9 cellular contexts compared by ENCODE assay signal in genomic region chr22:36362819-36363377, GRCh38. TPM values are rescaled to one million over a fixed set of nuclear protein-coding genes. Genes with fewer than 3 reads are reported as not detected.
DNase-seq lines count a peak whose midpoint lies in the region; ATAC-seq, FAIRE-seq and TF ChIP-seq lines count a peak whose summit lies in the region.
"Had no signal": no experiment of that assay in that cellular context is flagged by ENCODE, and none has a peak within 500 bp of the region (broad histone marks: within the 10 kb centered on the region; RNA-seq: fewer than 3 reads in every experiment).

No MANE protein-coding gene starts in this region.

- CTCF ChIA-PET in K562 (lab: Yijun Ruan, JAX; ENCODE audit: low intra/inter-chr PET ratio) = no interaction called here

- TF ChIP-seq RAD21 in K562 (CRISPR knock-in tag; conservative IDR thresholded peaks at IDR 0.05 in 1 of 2, IDR thresholded peaks at IDR 0.05 in 1 of 2) = no peak

- H3K27ac ChIP-seq in right atrium auricular region = peak overlapping the region; percentile 85 to 87
- no peak overlapping the region for H3K27ac ChIP-seq in K562 (ENCODE audit: extremely low read depth, low read depth, low read length)
- peak overlapping the region; percentile 72 for H3K27ac ChIP-seq in muscle layer of colon (ENCODE audit: low read depth, low read length)
- peak overlapping the region; percentile 3 to 94 for H3K27ac ChIP-seq in aorta (ENCODE audit: low read depth in 1 of 2, low read length in 2 of 2)
- no peak overlapping the region for H3K27ac ChIP-seq in MM.1S (ENCODE audit: low read length)

- WGBS in K562 (ENCODE audit: insufficient coverage, low coverage, missing lambda C conversion rate) = 90% methylated on average over 3 of the region's 3 CpGs
- WGBS in aorta, 2 donors = 37 to 42% methylated on average over 3 of the region's 3 CpGs

- DNase-seq in right atrium auricular region (ENCODE audit: low spot score) (no peak), left cardiac atrium (no peak), K562 (ENCODE audit: extremely low read depth in 1 of 4, low spot score in 3 of 4) (no peak), aorta (no peak), anterior cingulate cortex (lab: John Stamatoyannopoulos, UW) (no peak), MM.1S (no peak)
- DNase-seq: hypothalamus had no signal

- H3K36me3 ChIP-seq in right atrium auricular region = peaks cover 20% of the 10 kb centered on the region
- peaks cover 12% of the 10 kb centered on the region; the same call in 1 of the 3 replicates for H3K36me3 ChIP-seq in K562 (ENCODE audit: control insufficient read depth, insufficient read depth, low read length)
- peaks cover 31% of the 10 kb centered on the region for H3K36me3 ChIP-seq in muscle layer of colon (ENCODE audit: insufficient read depth, low read length)
- peaks cover 0 to 3% of the 10 kb centered on the region in 2 donors for H3K36me3 ChIP-seq in aorta (ENCODE audit: control insufficient read depth in 1 of 2, insufficient read depth in 2 of 2, low read length in 1 of 2)
- peaks cover 10% of the 10 kb centered on the region; the same call in 1 of the 2 replicates for H3K36me3 ChIP-seq in MM.1S (replicated peaks; ENCODE audit: insufficient read depth, low read length)

- H3K79me2 ChIP-seq in K562 (ENCODE audit: control insufficient read depth, insufficient read depth, low read length) = peaks cover 80% of the 10 kb centered on the region
- peaks cover 100% of the 10 kb centered on the region for H3K79me2 ChIP-seq in MM.1S (ENCODE audit: low read length)

- no peak overlapping the region for H3K4me3 ChIP-seq in right atrium auricular region
- H3K4me3 ChIP-seq in K562 = no peak overlapping the region
- no peak overlapping the region for H3K4me3 ChIP-seq in muscle layer of colon (ENCODE audit: low read depth in 1 of 2, low read length in 2 of 2)
- H3K4me3 ChIP-seq in aorta (ENCODE audit: low read length in 2 of 2) = no peak overlapping the region
- H3K4me3 ChIP-seq in MM.1S (ENCODE audit: low read length) = no peak overlapping the region

- peaks cover 0 to 100% of the 10 kb centered on the region in 2 donors for H3K4me1 ChIP-seq in right atrium auricular region
- peaks cover 16 to 35% of the 10 kb centered on the region in 2 experiments; a peak in 4 of 5 replicates for H3K4me1 ChIP-seq in K562 (replicated peaks in 1 of 2; ENCODE audit: control insufficient read depth in 2 of 2, insufficient read depth in 2 of 2, low read length in 2 of 2)
- H3K4me1 ChIP-seq in muscle layer of colon (ENCODE audit: insufficient read depth, low read length) = peaks cover 92% of the 10 kb centered on the region
- H3K4me1 ChIP-seq in aorta (ENCODE audit: control insufficient read depth in 1 of 2, insufficient read depth in 2 of 2, low read length in 2 of 2) = peaks cover 17 to 18% of the 10 kb centered on the region in 2 donors
- peaks cover 72% of the 10 kb centered on the region for H3K4me1 ChIP-seq in MM.1S (ENCODE audit: low read length)

- H3K9me3 ChIP-seq in right atrium auricular region = no peaks in the 10 kb centered on the region
- no peaks in the 10 kb centered on the region for H3K9me3 ChIP-seq in K562 (replicated peaks; ENCODE audit: control insufficient read depth, insufficient read depth, low read depth, low read length)
- H3K9me3 ChIP-seq in muscle layer of colon (ENCODE audit: low read length) = no peaks in the 10 kb centered on the region
- H3K9me3 ChIP-seq in aorta (ENCODE audit: control insufficient read depth, low read length) = no peaks in the 10 kb centered on the region
- no peaks in the 10 kb centered on the region for H3K9me3 ChIP-seq in MM.1S (replicated peaks; ENCODE audit: insufficient read depth, low read length)

- peaks cover 27% of the 10 kb centered on the region for H3F3A ChIP-seq in MM.1S (ENCODE audit: insufficient read depth, low read length)

- no peak for TF ChIP-seq POLR2A in K562 (conservative IDR thresholded peaks at IDR 0.05)

- in situ Hi-C loops in K562 (cut with MboI) = no loop called here

- H4K20me1 ChIP-seq in K562 (replicated peaks; ENCODE audit: control insufficient read depth, insufficient read depth, low read length) (peaks cover 44% of the 10 kb centered on the region), MM.1S (ENCODE audit: insufficient read depth, low read length) (peaks cover 90% of the 10 kb centered on the region)

- intact Hi-C loops in left cardiac atrium (cut with DNase I) (no loop called here), K562 (cut with micrococcal nuclease) (no loop called here), aorta (cut with DNase I) (no loop called here)

- H2AFZ ChIP-seq in K562 (ENCODE audit: low read depth, low read length) (no peak overlapping the region), MM.1S (ENCODE audit: low read length) (no peak overlapping the region)

- peaks cover 6% of the 10 kb centered on the region for H3K9me1 ChIP-seq in K562 (ENCODE audit: control insufficient read depth, insufficient read depth, low read length)

- H3K4me2 ChIP-seq in K562 (ENCODE audit: insufficient read depth, low read length) (no peak overlapping the region), MM.1S (ENCODE audit: low read depth, low read length) (no peak overlapping the region)

- ATAC-seq in left cardiac atrium (no peak), K562 (peak; percentile 20; the same call in 2 of the 3 replicates), aorta (ENCODE audit: low FRiP score) (no peak), GM21825 (IDR thresholded peaks at IDR 0.05; ENCODE audit: unreplicated experiment) (no peak)

- TF ChIP-seq CTCF in right atrium auricular region (IDR thresholded peaks at IDR 0.05) (no peak), K562 (IDR thresholded peaks at IDR 0.05 in 2 of 3, conservative IDR thresholded peaks at IDR 0.05 in 1 of 3; ENCODE audit: insufficient read depth in 2 of 3, low read depth in 1 of 3, low read length in 3 of 3) (no peak), MM.1S (IDR thresholded peaks at IDR 0.05; ENCODE audit: low read length) (no peak)

- BruUV-seq in K562 (replicated peaks; lab: Mats Ljungman, UMichigan) = no TSS peak

- H3K9me2 ChIP-seq in MM.1S (replicated peaks; ENCODE audit: insufficient read depth, low read length) = no peaks in the 10 kb centered on the region

- H3K9ac ChIP-seq in K562 (ENCODE audit: insufficient read depth in 1 of 2, low read depth in 2 of 2, low read length in 2 of 2) = no peak overlapping the region
- peak overlapping the region; percentile 69 for H3K9ac ChIP-seq in muscle layer of colon (ENCODE audit: low read length)
- H3K9ac ChIP-seq in MM.1S (ENCODE audit: low read length) = no peak overlapping the region

- no peak for FAIRE-seq in K562 (lab: Jason Lieb, UNC)

- H3K27me3 ChIP-seq in right atrium auricular region (no peaks in the 10 kb centered on the region), K562 (ENCODE audit: control insufficient read depth in 2 of 2, insufficient read depth in 2 of 2, low read length in 2 of 2) (no peaks in the 10 kb centered on the region), muscle layer of colon (ENCODE audit: control insufficient read depth in 1 of 2, insufficient read depth in 2 of 2, low read length in 2 of 2) (no peaks in the 10 kb centered on the region), aorta (ENCODE audit: control insufficient read depth in 1 of 2, insufficient read depth in 2 of 2, low read length in 1 of 2) (no peaks in the 10 kb centered on the region), MM.1S (replicated peaks; ENCODE audit: insufficient read depth, low read length) (no peaks in the 10 kb centered on the region)

- TF ChIP-seq EP300 in K562 (IDR thresholded peaks at IDR 0.05; ENCODE audit: low read length) = no peak

- POLR2A ChIA-PET in K562 (lab: Yijun Ruan, JAX) = interaction anchor here (0.6 to 0.8 kb wide), 2 partner anchors 15 to 28 kb away, joined by 3 to 5 read pairs; no protein-coding TSS in a partner anchor

TF ChIP-seq in K562, 482 proteins besides CTCF, POLR2A, EP300 and RAD21 (continues in another document):
- TF ChIP-seq ZNF263 (CRISPR knock-in tag; IDR thresholded peaks at IDR 0.05; ENCODE audit: borderline replicate concordance) (peak; percentile 58), CXXC5 (CRISPR knock-in tag; IDR thresholded peaks at IDR 0.05) (no peak), SIRT6 (IDR thresholded peaks at IDR 0.05; ENCODE audit: low read depth, low read length) (no peak), TEAD4 (IDR thresholded peaks at IDR 0.05; ENCODE audit: low read length) (no peak), TEAD4 (CRISPR knock-in tag; IDR thresholded peaks at IDR 0.05; ENCODE audit: borderline replicate concordance) (no peak), BRCA1 (IDR thresholded peaks at IDR 0.05) (no peak), BRCA1 (CRISPR knock-in tag; IDR thresholded peaks at IDR 0.05) (no peak), RUNX1 (IDR thresholded peaks at IDR 0.05; ENCODE audit: low read depth) (no peak), LCOR (CRISPR knock-in tag; IDR thresholded peaks at IDR 0.05) (no peak)

RNA-seq across cellular contexts. Expression of gene MYH9, which starts 24.9 kb away (rescaled TPM):
- total RNA-seq in right atrium auricular region (100 to 1,000 TPM; 125 to 229 TPM), left cardiac atrium (100 to 1,000 TPM; 225 to 367 TPM), K562 (2014; rRNA removed) (60.1 and 60.4 TPM in 2 replicates), K562 (2014; rRNA removed; fragmentation: Illumina TruSeq; extraction: Trizol) (24.6 and 33.6 TPM in 2 replicates), K562 (2015; rRNA removed; fragmentation: Illumina TruSeq; extraction: Trizol) (24.1 and 30.5 TPM in 2 replicates), K562 (2021) (94.6 and 111 TPM in 2 replicates), aorta (1,000 to 10,000 TPM; 1,564 to 1,890 TPM)
- total RNA-seq in K562 (2011; cell fraction: chromatin; rRNA removed; ENCODE audit: low replicate concordance) = 136 and 261 TPM in 2 replicates
- total RNA-seq in K562 (2011; cell fraction: nucleolus; rRNA removed) = 51.3 and 57.4 TPM in 2 replicates
- 65.9 and 76.0 TPM in 2 replicates for total RNA-seq in K562 (2011; cell fraction: nucleoplasm; rRNA removed)
- polyA plus RNA-seq in K562 (2011; rRNA removed) (24.1 and 34.2 TPM in 2 replicates), K562 (2014; fragmentation: Illumina TruSeq; extraction: Trizol) (31.3 and 44.5 TPM in 2 replicates), K562 (2014; fragmentation: Nextera tagmentation; extraction: Ambion mirVana) (1 to 10 TPM in 1 of 2 experiments, under 1 TPM in 1; 0.71 to 1.3 TPM), K562 (2014; rRNA removed) (34.2 and 37.4 TPM in 2 replicates), aorta (100 to 1,000 TPM; 170 to 572 TPM)
- 10.2 and 12.5 TPM in 2 replicates for polyA plus RNA-seq in K562 (2011; cell fraction: cytosol; rRNA removed)
- 32.6 and 34.6 TPM in 2 replicates for polyA plus RNA-seq in K562 (2011; cell fraction: nucleus; rRNA removed)
- polyA plus RNA-seq in K562 (2012) = 54.3 and 92.2 TPM in 2 replicates
- 90.2 and 122 TPM in 2 replicates for polyA minus RNA-seq in K562 (2011; rRNA and poly(A)+ RNA removed)
- polyA minus RNA-seq in K562 (2011; cell fraction: cytosol; rRNA and poly(A)+ RNA removed) = 59.8 and 63.1 TPM in 2 replicates
- polyA minus RNA-seq in K562 (2011; cell fraction: nucleus; rRNA and poly(A)+ RNA removed) = 20.6 and 41.5 TPM in 2 replicates

Comparison
In these comparisons a context has a peak if more than half of its experiments do, and no peak if none do; other contexts are left out.
1. H3K27ac ChIP-seq: peak in right atrium auricular region (2 of 2), muscle layer of colon (single experiment) and aorta (2 of 2); none in K562 (single experiment) and MM.1S (single experiment).
2. RNA of gene MYH9, which starts 24.9 kb away (total RNA-seq): 1,564 to 1,890 TPM in aorta; 225 to 367 TPM in left cardiac atrium, 125 to 229 TPM in right atrium auricular region and 24.1 to 261 TPM in K562; every median in the first group is over 4 times any median in the second.